9 cellular contexts compared by ENCODE assay signal in genomic region chr10:11551915-11552602, GRCh38. TPM values are rescaled to one million over a fixed set of nuclear protein-coding genes. Genes with fewer than 3 reads are reported as not detected.
DNase-seq lines count a peak whose midpoint lies in the region; ATAC-seq, FAIRE-seq and TF ChIP-seq lines count a peak whose summit lies in the region.
"Had no signal": no experiment of that assay in that cellular context is flagged by ENCODE, and none has a peak within 500 bp of the region (broad histone marks: within the 10 kb centered on the region; RNA-seq: fewer than 3 reads in every experiment).

No MANE protein-coding gene starts in this region.

- H3K27me3 ChIP-seq in BJ (ENCODE audit: control insufficient read depth, insufficient read depth, low read length) (no peaks in the 10 kb centered on the region), HepG2 (ENCODE audit: control insufficient read depth in 1 of 2, insufficient read depth in 2 of 2, low read length in 2 of 2) (no peaks in the 10 kb centered on the region)

- peaks cover 78% of the 10 kb centered on the region for H3K79me2 ChIP-seq in HepG2 (ENCODE audit: insufficient read depth, low read length)

- no peaks in the 10 kb centered on the region for H3K9me3 Mint-ChIP-seq in activated naive CD8-positive, alpha-beta T cell treated with anti-CD3 and anti-CD28 coated beads, Interleukin-2, amount 10 ng/mL, durations not matched to agents 7 days and 5 days
- H3K9me3 Mint-ChIP-seq: central memory CD8-positive, alpha-beta T cell had no signal

- CTCF ChIA-PET in BJ (lab: Yijun Ruan, JAX) (interaction anchor here (1.2 to 1.5 kb wide), 2 partner anchors 10 to 173 kb away, joined by 4 to 5 read pairs; no protein-coding TSS in a partner anchor), HepG2 (lab: Yijun Ruan, JAX; ENCODE audit: low intra/inter-chr PET ratio, low total read pairs) (no interaction called here)

- in situ Hi-C loops in HepG2 (cut with HindIII; ENCODE audit: extremely low pct_ligation_motif_present, low pct_unique_long_range_greater_than_20kb), result no loop called here

- no peak overlapping the region for H3K9ac ChIP-seq in HepG2 (ENCODE audit: insufficient read depth, low read depth, low read length)

- intact Hi-C loops in HepG2 (cut with micrococcal nuclease; ENCODE audit: unreplicated experiment), result no loop called here

- 86% methylated on average over 4 of the region's 4 CpGs for WGBS in HepG2 (ENCODE audit: low lambda C conversion rate)

- POLR2A ChIA-PET in BJ (lab: Charles Lee) (no interaction called here), HepG2 (lab: Yijun Ruan, JAX) (interaction anchor here (1.1 kb wide), 1 partner anchor 13 kb away, joined by 4 read pairs; no protein-coding TSS in a partner anchor)
- POLR2A ChIA-PET in activated naive CD8-positive, alpha-beta T cell treated with anti-CD3 and anti-CD28 coated beads, Interleukin-2, amount 10 ng/mL, durations not matched to agents 7 days and 5 days (lab: Charles Lee), result no interaction called here

- peaks cover 44% of the 10 kb centered on the region for H3K4me1 ChIP-seq in HepG2 (ENCODE audit: insufficient read depth, low read length)

- H3K4me3 ChIP-seq in BJ (ENCODE audit: low read depth, low read length), result no peak overlapping the region
- H3K4me3 ChIP-seq in HepG2 (replicated peaks in 1 of 3; ENCODE audit: insufficient read depth in 1 of 3, low read depth in 2 of 3, low read length in 3 of 3), result no peak overlapping the region

- TF ChIP-seq POLR2A in HepG2 (IDR thresholded peaks at IDR 0.05; ENCODE audit: insufficient read depth in 1 of 2, low read depth in 2 of 2, low read length in 2 of 2), result no peak

- BruUV-seq in HepG2 (replicated peaks; lab: Mats Ljungman, UMichigan), result no TSS peak

- FAIRE-seq in HepG2 (lab: Jason Lieb, UNC), result no peak

- TF ChIP-seq RAD21 in HepG2 (CRISPR knock-in tag; IDR thresholded peaks at IDR 0.05), result no peak

- H3K4me1 Mint-ChIP-seq in activated naive CD8-positive, alpha-beta T cell treated with anti-CD3 and anti-CD28 coated beads, Interleukin-2, amount 10 ng/mL, durations not matched to agents 7 days and 5 days, result peaks cover 22% of the 10 kb centered on the region
- H3K4me1 Mint-ChIP-seq: central memory CD8-positive, alpha-beta T cell had no signal

- ATAC-seq in HG03432 (IDR thresholded peaks at IDR 0.05; ENCODE audit: unreplicated experiment) (peak; percentile 48), HepG2 (peak; percentile 59; the same call in 2 of the 3 replicates), GM19351 (IDR thresholded peaks at IDR 0.05; ENCODE audit: unreplicated experiment) (no peak), GM18498 (IDR thresholded peaks at IDR 0.05; ENCODE audit: unreplicated experiment) (no peak)
- peak; percentile 35 for ATAC-seq in activated naive CD8-positive, alpha-beta T cell treated with anti-CD3 and anti-CD28 coated beads, Interleukin-2, amount 10 ng/mL, durations not matched to agents 7 days and 5 days (ENCODE audit: low read depth)

- H3K9me3 ChIP-seq in HepG2 (ENCODE audit: low read length), result no peaks in the 10 kb centered on the region

- peak overlapping the region; percentile 45 for H3K27ac Mint-ChIP-seq in activated naive CD8-positive, alpha-beta T cell treated with anti-CD3 and anti-CD28 coated beads, Interleukin-2, amount 10 ng/mL, durations not matched to agents 7 days and 5 days

- TF ChIP-seq EP300 in HepG2 (IDR thresholded peaks at IDR 0.05; ENCODE audit: low read depth in 2 of 2, low read length in 2 of 2) (no peak; a peak in 1 of 4 replicates), HepG2 (CRISPR knock-in tag; IDR thresholded peaks at IDR 0.05; ENCODE audit: borderline replicate concordance) (no peak)

- no peaks in the 10 kb centered on the region for H3K27me3 Mint-ChIP-seq in activated naive CD8-positive, alpha-beta T cell treated with anti-CD3 and anti-CD28 coated beads, Interleukin-2, amount 10 ng/mL, durations not matched to agents 7 days and 5 days

- no peaks in the 10 kb centered on the region for H3K36me3 ChIP-seq in BJ (ENCODE audit: control insufficient read depth, insufficient read depth, low read length)
- no peaks in the 10 kb centered on the region for H3K36me3 ChIP-seq in HepG2 (replicated peaks in 1 of 2; ENCODE audit: control insufficient read depth in 1 of 2, insufficient read depth in 2 of 2, low read length in 2 of 2)

- H4K20me1 ChIP-seq in HepG2 (ENCODE audit: insufficient read depth, low read length), result no peaks in the 10 kb centered on the region; the same call in 1 of the 2 replicates

- no peak overlapping the region for H3K27ac ChIP-seq in HepG2 (ENCODE audit: extremely low read length, insufficient read depth, low read length)

- H2AFZ ChIP-seq in HepG2 (ENCODE audit: low read length), result no peak overlapping the region

- no peak overlapping the region for H3K4me3 Mint-ChIP-seq in activated naive CD8-positive, alpha-beta T cell treated with anti-CD3 and anti-CD28 coated beads, Interleukin-2, amount 10 ng/mL, durations not matched to agents 7 days and 5 days
- H3K4me3 Mint-ChIP-seq: central memory CD8-positive, alpha-beta T cell had no signal

- DNase-seq in BJ (ENCODE audit: low read depth), result peak; percentile 66
- DNase-seq in activated naive CD8-positive, alpha-beta T cell treated with anti-CD3 and anti-CD28 coated beads, Interleukin-2, amount 10 ng/mL, durations not matched to agents 7 days and 5 days, result no peak
- DNase-seq in HepG2 (ENCODE audit: low spot score), result peak; percentile 63
- no peak for DNase-seq in DMS79 (lab: John Stamatoyannopoulos, UW)
- no peak for DNase-seq in NCI-H446 treated with DMSO at 0.1 percent for 48 hours (lab: John Stamatoyannopoulos, UW)

- no peak for TF ChIP-seq CTCF in BJ (IDR thresholded peaks at IDR 0.05; ENCODE audit: insufficient read depth, low read depth, low read length)
- TF ChIP-seq CTCF in HepG2 (CRISPR knock-in tag; IDR thresholded peaks at IDR 0.05), result no peak

- H3K36me3 Mint-ChIP-seq in activated naive CD8-positive, alpha-beta T cell treated with anti-CD3 and anti-CD28 coated beads, Interleukin-2, amount 10 ng/mL, durations not matched to agents 7 days and 5 days, result peaks cover 7% of the 10 kb centered on the region

- H3K4me2 ChIP-seq in HepG2 (ENCODE audit: low read depth, low read length), result no peak overlapping the region

TF ChIP-seq in HepG2, 621 proteins besides CTCF, POLR2A, EP300 and RAD21 (continues in another document):
- TF ChIP-seq MED13 (CRISPR knock-in tag; IDR thresholded peaks at IDR 0.05) (no peak), HINFP (CRISPR knock-in tag; IDR thresholded peaks at IDR 0.05; ENCODE audit: low read depth) (no peak), HMGA1 (CRISPR knock-in tag; conservative IDR thresholded peaks at IDR 0.05) (no peak), RNF2 (conservative IDR thresholded peaks at IDR 0.05; ENCODE audit: low read depth) (no peak), ZNF883 (CRISPR knock-in tag; IDR thresholded peaks at IDR 0.05; ENCODE audit: not compliant biosample characterization) (no peak)
- TF ChIP-seq, protein P1, sequence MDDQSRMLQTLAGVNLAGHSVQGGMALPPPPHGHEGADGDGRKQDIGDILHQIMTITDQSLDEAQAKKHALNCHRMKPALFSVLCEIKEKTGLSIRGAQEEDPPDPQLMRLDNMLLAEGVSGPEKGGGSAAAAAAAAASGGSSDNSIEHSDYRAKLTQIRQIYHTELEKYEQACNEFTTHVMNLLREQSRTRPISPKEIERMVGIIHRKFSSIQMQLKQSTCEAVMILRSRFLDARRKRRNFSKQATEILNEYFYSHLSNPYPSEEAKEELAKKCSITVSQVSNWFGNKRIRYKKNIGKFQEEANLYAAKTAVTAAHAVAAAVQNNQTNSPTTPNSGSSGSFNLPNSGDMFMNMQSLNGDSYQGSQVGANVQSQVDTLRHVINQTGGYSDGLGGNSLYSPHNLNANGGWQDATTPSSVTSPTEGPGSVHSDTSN (CRISPR knock-in tag; IDR thresholded peaks at IDR 0.05; ENCODE audit: borderline replicate concordance), result no peak

RNA-seq across cellular contexts. Expression of gene USP6NL, which starts 59.4 kb away (rescaled TPM):
- polyA plus RNA-seq in BJ (2011; rRNA removed), result 7.7 and 9.2 TPM in 2 replicates
- polyA minus RNA-seq in BJ (2011; rRNA and poly(A)+ RNA removed), result 5.3 and 5.8 TPM in 2 replicates
- 1 to 10 TPM; 4.4 to 5.6 TPM for total RNA-seq in activated naive CD8-positive, alpha-beta T cell treated with anti-CD3 and anti-CD28 coated beads, Interleukin-2, amount 10 ng/mL, durations not matched to agents 7 days and 5 days
- total RNA-seq in HepG2 (2016; rRNA removed; fragmentation: Illumina TruSeq; extraction: Trizol), result 22.9 and 26.2 TPM in 2 replicates
- 6.3 and 6.6 TPM in 2 replicates for total RNA-seq in HepG2 (2016; cell fraction: cytosol; rRNA removed; fragmentation: Illumina TruSeq; extraction: Trizol; ENCODE audit: low read depth)
- total RNA-seq in HepG2 (2016; cell fraction: insoluble cytoplasmic fraction; rRNA removed; fragmentation: Illumina TruSeq; extraction: Trizol), result 22.4 and 23.0 TPM in 2 replicates
- total RNA-seq in HepG2 (2016; cell fraction: membrane; rRNA removed; fragmentation: Illumina TruSeq; extraction: Trizol), result 19.5 and 20.2 TPM in 2 replicates
- 24.0 and 25.4 TPM in 2 replicates for total RNA-seq in HepG2 (2016; cell fraction: nucleus; rRNA removed; fragmentation: Illumina TruSeq; extraction: Trizol)
- polyA plus RNA-seq in HepG2 (2011; rRNA removed), result 10.0 and 10.5 TPM in 2 replicates
- 7.8 and 8.5 TPM in 2 replicates for polyA plus RNA-seq in HepG2 (2011; cell fraction: cytosol; rRNA removed)
- polyA plus RNA-seq in HepG2 (2011; cell fraction: nucleus; rRNA removed), result 9.9 and 11.7 TPM in 2 replicates
- polyA plus RNA-seq in HepG2 (2012), result 11.7 and 11.8 TPM in 2 replicates
- 6.4 and 6.6 TPM in 2 replicates for polyA plus RNA-seq in HepG2 (2016; cell fraction: cytosol; fragmentation: Illumina TruSeq; extraction: Trizol; ENCODE audit: low read depth)
- 21.5 and 23.7 TPM in 2 replicates for polyA plus RNA-seq in HepG2 (2016; cell fraction: insoluble cytoplasmic fraction; fragmentation: Illumina TruSeq; extraction: Trizol; ENCODE audit: low read depth)
- polyA plus RNA-seq in HepG2 (2016; cell fraction: membrane; fragmentation: Illumina TruSeq; extraction: Trizol; ENCODE audit: low read depth), result 14.7 and 15.3 TPM in 2 replicates
- 17.9 and 18.1 TPM in 2 replicates for polyA plus RNA-seq in HepG2 (2016; cell fraction: nucleus; fragmentation: Illumina TruSeq; extraction: Trizol; ENCODE audit: insufficient read depth, low read depth)
- polyA minus RNA-seq in HepG2 (2011; rRNA and poly(A)+ RNA removed; ENCODE audit: low replicate concordance), result 7.3 and 18.7 TPM in 2 replicates
- polyA minus RNA-seq in HepG2 (2011; cell fraction: cytosol; rRNA and poly(A)+ RNA removed), result 10.2 and 11.8 TPM in 2 replicates
- polyA minus RNA-seq in HepG2 (2011; cell fraction: nucleus; rRNA and poly(A)+ RNA removed), result 45.0 and 45.6 TPM in 2 replicates

Comparison
In these comparisons a context has a peak if more than half of its experiments do, and no peak if none do; other contexts are left out.
1. DNase-seq: peak in BJ (single experiment) and HepG2 (single experiment); none in activated naive CD8-positive, alpha-beta T cell treated with anti-CD3 and anti-CD28 coated beads, Interleukin-2, amount 10 ng/mL, durations not matched to agents 7 days and 5 days (single experiment), DMS79 (single experiment) and NCI-H446 treated with DMSO at 0.1 percent for 48 hours (single experiment).
2. ATAC-seq: peak in HG03432 (single experiment), activated naive CD8-positive, alpha-beta T cell treated with anti-CD3 and anti-CD28 coated beads, Interleukin-2, amount 10 ng/mL, durations not matched to agents 7 days and 5 days (single experiment) and HepG2 (single experiment); none in GM19351 (single experiment) and GM18498 (single experiment).